Comparison of ENCODE assay signal across 1 cellular context in genomic region chr7:98287486-98287959, GRCh38.
TF ChIP-seq lines count a peak whose summit lies in the region.

No MANE protein-coding gene starts in this region.

TF ChIP-seq in IMR-90, 13 proteins besides CTCF, POLR2A, EP300 and RAD21 (continued from another document):
- TF ChIP-seq CEBPB (IDR thresholded peaks at IDR 0.05; ENCODE audit: low read depth, low read length) = no peak
- no peak for TF ChIP-seq USF2 (IDR thresholded peaks at IDR 0.05; ENCODE audit: low read depth, low read length)
- TF ChIP-seq SMC3 (IDR thresholded peaks at IDR 0.05; ENCODE audit: low read depth, low read length) = no peak
- TF ChIP-seq CHD1 (IDR thresholded peaks at IDR 0.05; ENCODE audit: low read depth, low read length) = no peak
- no peak for TF ChIP-seq MXI1 (IDR thresholded peaks at IDR 0.05; ENCODE audit: borderline replicate concordance, low read depth, low read length)
- TF ChIP-seq RCOR1 (IDR thresholded peaks at IDR 0.05; ENCODE audit: insufficient replicate concordance, low read length) = no peak
- no peak for TF ChIP-seq MAZ (IDR thresholded peaks at IDR 0.05; ENCODE audit: borderline replicate concordance, low read depth, low read length)
- no peak for TF ChIP-seq MAFK (IDR thresholded peaks at IDR 0.05; ENCODE audit: low read depth, low read length)
TF ChIP-seq in IMR-90: peak in this region for 0.
